Comparison of ENCODE assay signal across 22 cellular contexts in the genomic region with DNA sequence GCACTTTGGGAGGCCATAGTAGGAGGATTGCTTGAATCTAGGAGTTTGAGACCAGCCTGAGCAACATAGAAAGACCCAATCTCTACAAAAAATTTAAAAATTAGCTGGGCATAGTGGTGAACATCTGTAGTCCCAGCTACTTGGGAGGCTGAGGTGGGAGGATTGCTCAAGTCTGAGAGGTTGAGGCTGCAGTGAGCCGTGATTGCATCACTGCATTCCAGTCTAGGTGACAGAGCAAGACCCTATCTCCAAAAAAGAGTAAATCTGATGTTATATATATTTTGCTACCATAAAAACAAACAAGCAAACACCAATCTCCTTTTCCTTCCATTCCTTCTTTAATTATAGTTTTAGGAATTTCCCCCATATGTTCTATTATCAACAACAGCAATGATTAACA.
A peak's percentile ranks its signal among the peaks of the same experiment; 100 is the strongest.
DNase-seq lines count a peak whose midpoint lies in the region; ATAC-seq, FAIRE-seq and TF ChIP-seq lines count a peak whose summit lies in the region.
"Had no signal": no experiment of that assay in that cellular context is flagged by ENCODE, and none has a peak within 500 bp of the region (broad histone marks: within the 10 kb centered on the region; RNA-seq: fewer than 3 reads in every experiment).

No MANE protein-coding gene starts in this region.

- H3K9me3 ChIP-seq in K562 (replicated peaks; ENCODE audit: control insufficient read depth, insufficient read depth, low read depth, low read length) (no peaks in the 10 kb centered on the region), hepatocyte (ENCODE audit: low read depth) (no peaks in the 10 kb centered on the region), uterus (no peaks in the 10 kb centered on the region)
- H3K9me3 ChIP-seq in CD8-positive, alpha-beta memory T cell (ENCODE audit: low read length), result peaks cover 7% of the 10 kb centered on the region

- ATAC-seq in K562 (no peak), GM19397 (IDR thresholded peaks at IDR 0.05; ENCODE audit: unreplicated experiment) (no peak)
- ATAC-seq: activated T-helper 17 cell treated with anti-CD3 and anti-CD28 coated beads, Interleukin-2, amount 50 U/mL, for 72 hours; effector memory CD8-positive, alpha-beta T cell; natural killer cell treated with Interleukin-12 subunit alpha and Interleukin-12 subunit beta and Interleukin-15 and Interleukin-18, amount 100 ng/mL, for 72 hours had no signal

- TF ChIP-seq POLR2A in K562 (conservative IDR thresholded peaks at IDR 0.05) (no peak), uterus (IDR thresholded peaks at IDR 0.05) (no peak), GM12891 (IDR thresholded peaks at IDR 0.05; ENCODE audit: low read depth, low read length) (no peak)

- CTCF ChIA-PET in K562 (lab: Yijun Ruan, JAX; ENCODE audit: low intra/inter-chr PET ratio), result no interaction called here
- CTCF ChIA-PET in CD8-positive, alpha-beta memory T cell (lab: Charles Lee), result no interaction called here

- no peak for TF ChIP-seq CTCF in K562 (IDR thresholded peaks at IDR 0.05 in 2 of 3, conservative IDR thresholded peaks at IDR 0.05 in 1 of 3; ENCODE audit: insufficient read depth in 2 of 3, low read depth in 1 of 3, low read length in 3 of 3)
- no peak for TF ChIP-seq CTCF in hepatocyte (IDR thresholded peaks at IDR 0.05; ENCODE audit: poor library complexity)
- no peak for TF ChIP-seq CTCF in uterus (IDR thresholded peaks at IDR 0.05)

- no peaks in the 10 kb centered on the region for H3K79me2 ChIP-seq in K562 (ENCODE audit: control insufficient read depth, insufficient read depth, low read length)
- no peaks in the 10 kb centered on the region for H3K79me2 ChIP-seq in hepatocyte

- no peak for TF ChIP-seq RAD21 in K562 (CRISPR knock-in tag; conservative IDR thresholded peaks at IDR 0.05 in 1 of 2, IDR thresholded peaks at IDR 0.05 in 1 of 2)

- H4K20me1 ChIP-seq in K562 (replicated peaks; ENCODE audit: control insufficient read depth, insufficient read depth, low read length) (no peaks in the 10 kb centered on the region), hepatocyte (ENCODE audit: insufficient read depth, poor library complexity, severe bottlenecking) (no peaks in the 10 kb centered on the region)

- BruUV-seq in K562 (replicated peaks; lab: Mats Ljungman, UMichigan), result no TSS peak

- intact Hi-C loops in K562 (cut with micrococcal nuclease) (no loop called here), uterus (cut with DNase I; ENCODE audit: low total_unique reads) (no loop called here)

- no peak overlapping the region for H3K4me3 ChIP-seq in K562
- no peak overlapping the region for H3K4me3 ChIP-seq in hepatocyte
- no peak overlapping the region for H3K4me3 ChIP-seq in rectal smooth muscle tissue (ENCODE audit: low read length)
- no peak overlapping the region for H3K4me3 ChIP-seq in uterus
- H3K4me3 ChIP-seq in CD8-positive, alpha-beta memory T cell (ENCODE audit: low read length), result no peak overlapping the region

- H3K27ac Mint-ChIP-seq in CD8-positive, alpha-beta memory T cell, result no peak overlapping the region
- H3K27ac Mint-ChIP-seq: activated naive CD8-positive, alpha-beta T cell; activated T-helper 17 cell treated with anti-CD3 and anti-CD28 coated beads, Interleukin-2, amount 50 U/mL, for 72 hours; effector memory CD8-positive, alpha-beta T cell; natural killer cell treated with Interleukin-12 subunit alpha and Interleukin-12 subunit beta and Interleukin-15 and Interleukin-18, amount 100 ng/mL, for 72 hours; stimulated activated naive CD8-positive, alpha-beta T cell treated with anti-CD3 and anti-CD28 coated beads, Interleukin-15, Interleukin-2, amounts not matched to agents 100 ng/mL and 50 ng/mL, for 24 hours had no signal

- H3K27me3 ChIP-seq in K562 (ENCODE audit: control insufficient read depth in 2 of 2, insufficient read depth in 2 of 2, low read length in 2 of 2), result no peaks in the 10 kb centered on the region
- no peaks in the 10 kb centered on the region for H3K27me3 ChIP-seq in hepatocyte
- no peaks in the 10 kb centered on the region for H3K27me3 ChIP-seq in rectal smooth muscle tissue (ENCODE audit: control insufficient read depth, insufficient read depth, low read length)
- no peaks in the 10 kb centered on the region for H3K27me3 ChIP-seq in uterus
- H3K27me3 ChIP-seq in CD8-positive, alpha-beta memory T cell (ENCODE audit: insufficient read depth, low read length, poor library complexity, severe bottlenecking), result no peaks in the 10 kb centered on the region

- H3K27me3 Mint-ChIP-seq in CD8-positive, alpha-beta memory T cell, result peaks cover 13 to 22% of the 10 kb centered on the region in 2 donors
- H3K27me3 Mint-ChIP-seq: activated naive CD8-positive, alpha-beta T cell had no signal

- no peak for FAIRE-seq in K562 (lab: Jason Lieb, UNC)
- no peak for FAIRE-seq in GM12891 (lab: Jason Lieb, UNC)
- FAIRE-seq: urothelium cell line had no signal

- 20% methylated on average over 1 of the region's 1 CpG for WGBS in K562 (ENCODE audit: insufficient coverage, low coverage, missing lambda C conversion rate)
- WGBS in hepatocyte (ENCODE audit: low lambda C conversion rate, missing lambda C conversion rate), result 87% methylated on average over 1 of the region's 1 CpG

- H3K36me3 Mint-ChIP-seq in CD8-positive, alpha-beta memory T cell, result peaks cover 0 to 11% (median 0%) of the 10 kb centered on the region in 3 donors
- H3K36me3 Mint-ChIP-seq: natural killer cell treated with Interleukin-12 subunit alpha and Interleukin-12 subunit beta and Interleukin-15 and Interleukin-18, amount 100 ng/mL, for 72 hours had no signal

- H3K27ac ChIP-seq in K562 (ENCODE audit: extremely low read depth, low read depth, low read length) (no peak overlapping the region), hepatocyte (peak overlapping the region; percentile 94), rectal smooth muscle tissue (ENCODE audit: low read depth, low read length) (peak overlapping the region; percentile 90), uterus (peak overlapping the region; percentile 87 to 89)
- no peak overlapping the region for H3K27ac ChIP-seq in CD8-positive, alpha-beta memory T cell (ENCODE audit: low read depth, low read length)

- H3K4me1 ChIP-seq in K562 (replicated peaks in 1 of 2; ENCODE audit: control insufficient read depth in 2 of 2, insufficient read depth in 2 of 2, low read length in 2 of 2) (peaks cover 5 to 16% of the 10 kb centered on the region in 2 experiments; a peak in 3 of 5 replicates), hepatocyte (ENCODE audit: insufficient read depth) (peaks cover 42% of the 10 kb centered on the region), rectal smooth muscle tissue (ENCODE audit: control insufficient read depth, insufficient read depth, low read length) (peaks cover 34% of the 10 kb centered on the region), uterus (peaks cover 6 to 12% of the 10 kb centered on the region in 2 donors)
- no peaks in the 10 kb centered on the region for H3K4me1 ChIP-seq in CD8-positive, alpha-beta memory T cell (ENCODE audit: insufficient read depth, low read length)

- H3K9me2 ChIP-seq in hepatocyte (replicated peaks; ENCODE audit: insufficient read depth), result no peaks in the 10 kb centered on the region

- no peak for TF ChIP-seq EP300 in K562 (IDR thresholded peaks at IDR 0.05; ENCODE audit: low read length)

- H3K36me3 ChIP-seq in K562 (ENCODE audit: control insufficient read depth, insufficient read depth, low read length), result no peaks in the 10 kb centered on the region
- H3K36me3 ChIP-seq in hepatocyte (replicated peaks; ENCODE audit: insufficient read depth, low read depth), result no peaks in the 10 kb centered on the region
- H3K36me3 ChIP-seq in rectal smooth muscle tissue (ENCODE audit: control insufficient read depth, insufficient read depth, low read length), result no peaks in the 10 kb centered on the region
- H3K36me3 ChIP-seq in uterus, result no peaks in the 10 kb centered on the region
- no peaks in the 10 kb centered on the region for H3K36me3 ChIP-seq in CD8-positive, alpha-beta memory T cell (ENCODE audit: insufficient read depth, low read length)
- H3K36me3 ChIP-seq: WERI-Rb-1 had no signal

- POLR2A ChIA-PET in K562 (lab: Yijun Ruan, JAX), result interaction anchor here (1.2 to 2.3 kb wide), 2 partner anchors 10 to 11 kb away, joined by 5 to 8 read pairs; no protein-coding TSS in a partner anchor
- POLR2A ChIA-PET in CD8-positive, alpha-beta memory T cell (lab: Charles Lee), result no interaction called here

- DNase-seq in K562 (ENCODE audit: extremely low read depth in 1 of 4, low spot score in 3 of 4) (no peak), hepatocyte (ENCODE audit: low spot score) (no peak), uterus (no peak), GM12891 (ENCODE audit: insufficient read length, low spot score) (no peak)
- DNase-seq in CD8-positive, alpha-beta memory T cell, result no peak
- DNase-seq: activated CD8-positive, alpha-beta memory T cell treated with anti-CD3 and anti-CD28 coated beads, Interleukin-2, amount 50 U/mL, for 4 hours; DMS79; effector memory CD8-positive, alpha-beta T cell; left cardiac atrium; MV-4-11; NCI-H526; stimulated activated CD4-positive, alpha-beta T cell treated with anti-CD3 and anti-CD28 coated beads, Interleukin-12 subunit alpha, Interleukin-12 subunit beta, amount 100 ng/mL, for 4 hours; stimulated activated CD4-positive, alpha-beta T cell treated with anti-CD3 and anti-CD28 coated beads, Interleukin-4, amount 100 ng/mL, for 4 hours; T-helper 2 cell; WERI-Rb-1 had no signal

- H3K9ac ChIP-seq in K562 (ENCODE audit: insufficient read depth in 1 of 2, low read depth in 2 of 2, low read length in 2 of 2) (no peak overlapping the region), rectal smooth muscle tissue (ENCODE audit: low read length) (no peak overlapping the region)

- in situ Hi-C loops in K562 (cut with MboI), result no loop called here

- no peak overlapping the region for H3K4me3 Mint-ChIP-seq in CD8-positive, alpha-beta memory T cell
- H3K4me3 Mint-ChIP-seq: activated naive CD8-positive, alpha-beta T cell; activated T-helper 17 cell treated with anti-CD3 and anti-CD28 coated beads, Interleukin-2, amount 50 U/mL, for 72 hours; effector memory CD8-positive, alpha-beta T cell; natural killer cell treated with Interleukin-12 subunit alpha and Interleukin-12 subunit beta and Interleukin-15 and Interleukin-18, amount 100 ng/mL, for 72 hours; stimulated activated naive CD8-positive, alpha-beta T cell treated with anti-CD3 and anti-CD28 coated beads, Interleukin-15, Interleukin-2, amounts not matched to agents 100 ng/mL and 50 ng/mL, for 24 hours had no signal

- H2AFZ ChIP-seq in K562 (ENCODE audit: low read depth, low read length), result peak overlapping the region; percentile 90
- H2AFZ ChIP-seq in hepatocyte, result no peak overlapping the region

- H3K9me1 ChIP-seq in K562 (ENCODE audit: control insufficient read depth, insufficient read depth, low read length), result no peaks in the 10 kb centered on the region

- H3K9me3 Mint-ChIP-seq in CD8-positive, alpha-beta memory T cell, result peaks cover 8 to 20% (median 15%) of the 10 kb centered on the region in 5 donors
- H3K9me3 Mint-ChIP-seq: effector memory CD8-positive, alpha-beta T cell; natural killer cell treated with Interleukin-12 subunit alpha and Interleukin-12 subunit beta and Interleukin-15 and Interleukin-18, amount 100 ng/mL, for 72 hours had no signal

- H3K4me1 Mint-ChIP-seq in CD8-positive, alpha-beta memory T cell, result no peaks in the 10 kb centered on the region
- H3K4me1 Mint-ChIP-seq: activated T-helper 17 cell treated with anti-CD3 and anti-CD28 coated beads, Interleukin-2, amount 50 U/mL, for 72 hours had no signal

- no peak overlapping the region for H3K4me2 ChIP-seq in K562 (ENCODE audit: insufficient read depth, low read length)
- H3K4me2 ChIP-seq in hepatocyte, result peak overlapping the region; percentile 69

Comparison
In these comparisons a context has a peak if more than half of its experiments do, and no peak if none do; other contexts are left out.
1. H3K27ac ChIP-seq: peak in hepatocyte (single experiment), rectal smooth muscle tissue (single experiment) and uterus (2 of 2); none in K562 (single experiment) and CD8-positive, alpha-beta memory T cell (single experiment).